1 cellular context compared by ENCODE assay signal in the genomic region with DNA sequence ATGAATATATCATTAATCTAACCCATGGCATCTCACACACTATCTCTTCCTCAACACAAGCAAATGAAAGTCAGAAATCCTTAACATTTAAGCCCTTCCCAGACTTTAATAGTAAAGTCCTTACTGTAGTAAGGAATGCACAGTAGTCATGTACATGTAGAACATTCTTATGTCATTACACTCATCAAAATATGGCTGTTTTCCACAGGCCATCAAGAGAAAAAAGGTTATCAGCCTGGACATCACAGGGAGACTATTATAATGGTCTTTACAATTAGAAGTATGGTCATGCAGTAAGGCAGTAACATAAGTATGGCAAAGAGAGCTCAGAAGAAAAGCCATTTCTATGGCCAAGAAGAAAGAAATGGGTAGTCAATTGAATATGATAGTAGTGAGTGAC.
TF ChIP-seq lines count a peak whose summit lies in the region.

No MANE protein-coding gene starts in this region.

TF ChIP-seq in SK-N-SH, 30 proteins besides CTCF, POLR2A, EP300 and RAD21 (continued from another document):
- TF ChIP-seq, protein P1, sequence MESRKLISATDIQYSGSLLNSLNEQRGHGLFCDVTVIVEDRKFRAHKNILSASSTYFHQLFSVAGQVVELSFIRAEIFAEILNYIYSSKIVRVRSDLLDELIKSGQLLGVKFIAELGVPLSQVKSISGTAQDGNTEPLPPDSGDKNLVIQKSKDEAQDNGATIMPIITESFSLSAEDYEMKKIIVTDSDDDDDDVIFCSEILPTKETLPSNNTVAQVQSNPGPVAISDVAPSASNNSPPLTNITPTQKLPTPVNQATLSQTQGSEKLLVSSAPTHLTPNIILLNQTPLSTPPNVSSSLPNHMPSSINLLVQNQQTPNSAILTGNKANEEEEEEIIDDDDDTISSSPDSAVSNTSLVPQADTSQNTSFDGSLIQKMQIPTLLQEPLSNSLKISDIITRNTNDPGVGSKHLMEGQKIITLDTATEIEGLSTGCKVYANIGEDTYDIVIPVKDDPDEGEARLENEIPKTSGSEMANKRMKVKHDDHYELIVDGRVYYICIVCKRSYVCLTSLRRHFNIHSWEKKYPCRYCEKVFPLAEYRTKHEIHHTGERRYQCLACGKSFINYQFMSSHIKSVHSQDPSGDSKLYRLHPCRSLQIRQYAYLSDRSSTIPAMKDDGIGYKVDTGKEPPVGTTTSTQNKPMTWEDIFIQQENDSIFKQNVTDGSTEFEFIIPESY (IDR thresholded peaks at IDR 0.05; ENCODE audit: borderline replicate concordance, low read depth) = no peak
- TF ChIP-seq ELF1 (IDR thresholded peaks at IDR 0.05) = no peak
- TF ChIP-seq, protein P2, sequence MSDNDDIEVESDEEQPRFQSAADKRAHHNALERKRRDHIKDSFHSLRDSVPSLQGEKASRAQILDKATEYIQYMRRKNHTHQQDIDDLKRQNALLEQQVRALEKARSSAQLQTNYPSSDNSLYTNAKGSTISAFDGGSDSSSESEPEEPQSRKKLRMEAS (IDR thresholded peaks at IDR 0.05; ENCODE audit: low read depth) = no peak
- TF ChIP-seq, protein P3, sequence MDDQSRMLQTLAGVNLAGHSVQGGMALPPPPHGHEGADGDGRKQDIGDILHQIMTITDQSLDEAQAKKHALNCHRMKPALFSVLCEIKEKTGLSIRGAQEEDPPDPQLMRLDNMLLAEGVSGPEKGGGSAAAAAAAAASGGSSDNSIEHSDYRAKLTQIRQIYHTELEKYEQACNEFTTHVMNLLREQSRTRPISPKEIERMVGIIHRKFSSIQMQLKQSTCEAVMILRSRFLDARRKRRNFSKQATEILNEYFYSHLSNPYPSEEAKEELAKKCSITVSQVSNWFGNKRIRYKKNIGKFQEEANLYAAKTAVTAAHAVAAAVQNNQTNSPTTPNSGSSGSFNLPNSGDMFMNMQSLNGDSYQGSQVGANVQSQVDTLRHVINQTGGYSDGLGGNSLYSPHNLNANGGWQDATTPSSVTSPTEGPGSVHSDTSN (IDR thresholded peaks at IDR 0.05) = peak; percentile 62
- TF ChIP-seq RXRA (IDR thresholded peaks at IDR 0.05; ENCODE audit: borderline replicate concordance, low read depth) = no peak
- no peak for TF ChIP-seq MXI1 (IDR thresholded peaks at IDR 0.05; ENCODE audit: low read depth, low read length)
- TF ChIP-seq RCOR1 (IDR thresholded peaks at IDR 0.05; ENCODE audit: low read length) = no peak
